Comparison of ENCODE assay signal across 8 cellular contexts in the genomic region with DNA sequence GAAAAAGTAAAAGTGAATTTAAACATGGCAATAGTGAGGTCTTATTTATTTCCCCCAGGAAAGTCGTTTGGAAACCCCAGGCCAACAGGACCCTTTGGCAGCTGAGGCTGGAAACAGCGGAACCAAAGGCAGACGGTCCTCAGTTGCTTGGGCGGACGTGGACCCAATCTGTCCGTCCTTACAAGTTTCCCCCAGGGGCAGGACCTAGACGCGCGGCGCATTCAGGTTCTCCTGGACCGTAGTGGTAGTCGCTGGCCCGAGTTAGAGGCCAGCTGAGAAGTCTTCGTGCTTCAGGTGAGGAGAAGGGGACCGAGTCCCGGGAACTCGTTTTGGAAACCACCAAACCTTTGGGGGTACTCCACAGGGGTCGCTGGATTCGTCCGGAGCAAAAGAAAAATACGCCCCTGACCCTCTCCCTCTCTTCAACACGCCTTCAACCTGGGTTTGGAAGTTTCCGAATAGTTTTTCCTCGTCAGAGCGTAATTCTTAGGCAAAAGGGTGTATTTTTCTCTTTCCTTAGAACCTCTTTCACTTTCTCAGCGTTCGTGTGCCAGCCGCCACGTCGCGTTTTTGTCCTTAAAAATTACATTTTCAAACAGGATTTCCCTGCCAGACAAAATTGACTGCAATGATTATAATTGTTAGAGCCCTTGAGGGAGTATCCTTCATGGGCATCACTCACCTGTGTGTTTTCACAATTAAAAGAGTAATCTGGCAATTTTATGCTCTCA. TPM values are rescaled to one million over a fixed set of nuclear protein-coding genes. Genes with fewer than 3 reads are reported as not detected.
A peak's percentile ranks its signal among the peaks of the same experiment; 100 is the strongest.
DNase-seq lines count a peak whose midpoint lies in the region; TF ChIP-seq lines count a peak whose summit lies in the region.

No MANE protein-coding gene starts in this region.

- H2AFZ ChIP-seq in MM.1S (ENCODE audit: low read length) (peak overlapping the region; percentile 71), parathyroid adenoma (peak overlapping the region; percentile 85)

- no peaks in the 10 kb centered on the region for H3K9me3 ChIP-seq in MM.1S (replicated peaks; ENCODE audit: insufficient read depth, low read length)
- no peaks in the 10 kb centered on the region for H3K9me3 ChIP-seq in parathyroid adenoma (ENCODE audit: control insufficient read depth, low read length)

- H3K9ac ChIP-seq in MM.1S (ENCODE audit: low read length) (peak overlapping the region; percentile 86), parathyroid adenoma (peak overlapping the region; percentile 43)

- peaks cover 70% of the 10 kb centered on the region for H3K79me2 ChIP-seq in MM.1S (ENCODE audit: low read length)
- peaks cover 4% of the 10 kb centered on the region for H3K79me2 ChIP-seq in parathyroid adenoma

- H3K4me3 ChIP-seq in H7 (ENCODE audit: insufficient read depth, low read depth, low read length) (peak overlapping the region; percentile 58), MM.1S (ENCODE audit: low read length) (peak overlapping the region; percentile 79), parathyroid adenoma (ENCODE audit: low read depth, low read length) (peak overlapping the region; percentile 64)

- H3K27me3 ChIP-seq in H7 (ENCODE audit: control insufficient read depth, insufficient read depth, low read length) = no peaks in the 10 kb centered on the region
- no peaks in the 10 kb centered on the region for H3K27me3 ChIP-seq in MM.1S (replicated peaks; ENCODE audit: insufficient read depth, low read length)
- H3K27me3 ChIP-seq in parathyroid adenoma (ENCODE audit: control insufficient read depth, insufficient read depth, low read length) = no peaks in the 10 kb centered on the region

- H3K27ac ChIP-seq in MM.1S (ENCODE audit: low read length) = peak overlapping the region; percentile 76
- H3K27ac ChIP-seq in parathyroid adenoma = peak overlapping the region; percentile 75

- intact Hi-C loops in cardiac septum (cut with DNase I) = no loop called here

- H3K4me1 ChIP-seq in MM.1S (ENCODE audit: low read length) = peaks cover 24% of the 10 kb centered on the region
- no peaks in the 10 kb centered on the region for H3K4me1 ChIP-seq in parathyroid adenoma

- H4K20me1 ChIP-seq in MM.1S (ENCODE audit: insufficient read depth, low read length) = no peaks in the 10 kb centered on the region

- TF ChIP-seq CTCF in MM.1S (IDR thresholded peaks at IDR 0.05; ENCODE audit: low read length) = no peak
- no peak for TF ChIP-seq CTCF in parathyroid adenoma (IDR thresholded peaks at IDR 0.05)

- peaks cover 19% of the 10 kb centered on the region for H3F3A ChIP-seq in MM.1S (ENCODE audit: insufficient read depth, low read length)

- no peaks in the 10 kb centered on the region for H3K9me2 ChIP-seq in MM.1S (replicated peaks; ENCODE audit: insufficient read depth, low read length)

- H3K36me3 ChIP-seq in H7 (replicated peaks; ENCODE audit: control insufficient read depth, insufficient read depth, low read length) = no peaks in the 10 kb centered on the region; the same call in 1 of the 2 replicates
- H3K36me3 ChIP-seq in MM.1S (replicated peaks; ENCODE audit: insufficient read depth, low read length) = no peaks in the 10 kb centered on the region
- H3K36me3 ChIP-seq in parathyroid adenoma (ENCODE audit: control insufficient read depth, insufficient read depth, low read length) = no peaks in the 10 kb centered on the region

- H3K4me2 ChIP-seq in MM.1S (ENCODE audit: low read depth, low read length) = peak overlapping the region; percentile 81
- peak overlapping the region; percentile 16 for H3K4me2 ChIP-seq in parathyroid adenoma (ENCODE audit: low read length)

- DNase-seq in GM04504 (ENCODE audit: low read depth) (peak; percentile 53), H7 (peak; percentile 9), MM.1S (peak; percentile 76), SKM-1 treated with dmso at 0.1 percent for 144 hours (lab: John Stamatoyannopoulos, UW; ENCODE audit: unreplicated experiment) (peak; percentile 34), cardiac septum (ENCODE audit: low spot score) (peak; percentile 86), ureter (ENCODE audit: low spot score) (peak; percentile 72)
- peak; percentile 2 for DNase-seq in activated naive CD8-positive, alpha-beta T cell treated with anti-CD3 and anti-CD28 coated beads, Interleukin-2, amount 50 U/mL, for 16 hours (ENCODE audit: low read depth, low spot score)

RNA-seq across cellular contexts. Expression of a gene that starts 2.1 kb away (rescaled TPM):
- 20.1 and 34.2 TPM in 2 replicates for total RNA-seq in H7 (2014; rRNA removed; shearing (Covaris generic))
- total RNA-seq in cardiac septum = 10.9 TPM
- 23.2 TPM for total RNA-seq in ureter

RNA-seq across cellular contexts. Expression of a gene that starts 2.3 kb away (rescaled TPM):
- 21.4 and 32.7 TPM in 2 replicates for total RNA-seq in H7 (2014; rRNA removed; shearing (Covaris generic))
- 0.27 TPM for total RNA-seq in cardiac septum
- total RNA-seq in ureter = 0.86 TPM

Comparison
In these comparisons a context has a peak if more than half of its experiments do, and no peak if none do; other contexts are left out.
1. Peak in every context shown above with its lines: DNase-seq, H3K4me3 ChIP-seq and H3K27ac ChIP-seq.
2. DNase-seq: peak in every context shown above with its lines; median percentile 86 in cardiac septum; 76 in MM.1S; 72 in ureter; 53 in GM04504; 34 in SKM-1 treated with dmso at 0.1 percent for 144 hours; 9 in H7; 2 in activated naive CD8-positive, alpha-beta T cell treated with anti-CD3 and anti-CD28 coated beads, Interleukin-2, amount 50 U/mL, for 16 hours.
3. RNA of a gene that starts 2.3 kb away (total RNA-seq): 21.4 to 32.7 TPM in H7; 0.86 TPM in ureter (single experiment) and 0.27 TPM in cardiac septum (single experiment); every median in the first group is over 10 times any median in the second.